ENCODE assay signal across 8 cellular contexts in the genomic region with DNA sequence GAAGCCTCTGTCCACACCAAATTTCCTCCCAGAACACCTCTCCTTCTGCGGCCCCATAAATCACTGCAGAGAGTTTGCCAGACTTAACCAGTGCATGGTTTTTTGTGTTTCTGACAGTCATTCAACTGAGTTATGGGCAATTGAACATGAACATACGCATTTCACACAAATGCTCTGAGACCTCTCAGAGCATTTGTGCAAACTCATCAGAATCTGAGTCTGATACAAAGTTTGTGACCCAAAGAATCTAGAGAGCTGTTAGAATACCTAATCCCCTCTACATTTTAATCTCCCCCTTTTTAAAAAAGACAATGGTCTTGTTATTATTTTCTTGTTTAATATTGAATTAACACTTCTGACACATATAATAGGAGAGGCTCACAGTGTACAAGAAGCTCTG.
"Had no signal": no experiment of that assay in that cellular context is flagged by ENCODE, and none has a peak within 500 bp of the region (broad histone marks: within the 10 kb centered on the region; RNA-seq: fewer than 3 reads in every experiment).

No MANE protein-coding gene starts in this region.

- H3K9me3 Mint-ChIP-seq: GM23338 had no signal

- H2AFZ ChIP-seq: GM23338 had no signal

- H3K4me2 ChIP-seq: GM23338 had no signal

- ATAC-seq: GM23338, K562 had no signal

- DNase-seq: H9, HCEC 1CT, KG1 had no signal

- FAIRE-seq: H1, H54, HTR-8/SVneo, K562 had no signal

- H3K4me3 ChIP-seq: GM23338, K562 had no signal

- H3K4me1 Mint-ChIP-seq: GM23338, H9 had no signal

- H3K4me3 Mint-ChIP-seq: GM23338, H9 had no signal

- H3K27ac Mint-ChIP-seq: GM23338, H9 had no signal
